ENCODE assay signal across 9 cellular contexts in the genomic region with DNA sequence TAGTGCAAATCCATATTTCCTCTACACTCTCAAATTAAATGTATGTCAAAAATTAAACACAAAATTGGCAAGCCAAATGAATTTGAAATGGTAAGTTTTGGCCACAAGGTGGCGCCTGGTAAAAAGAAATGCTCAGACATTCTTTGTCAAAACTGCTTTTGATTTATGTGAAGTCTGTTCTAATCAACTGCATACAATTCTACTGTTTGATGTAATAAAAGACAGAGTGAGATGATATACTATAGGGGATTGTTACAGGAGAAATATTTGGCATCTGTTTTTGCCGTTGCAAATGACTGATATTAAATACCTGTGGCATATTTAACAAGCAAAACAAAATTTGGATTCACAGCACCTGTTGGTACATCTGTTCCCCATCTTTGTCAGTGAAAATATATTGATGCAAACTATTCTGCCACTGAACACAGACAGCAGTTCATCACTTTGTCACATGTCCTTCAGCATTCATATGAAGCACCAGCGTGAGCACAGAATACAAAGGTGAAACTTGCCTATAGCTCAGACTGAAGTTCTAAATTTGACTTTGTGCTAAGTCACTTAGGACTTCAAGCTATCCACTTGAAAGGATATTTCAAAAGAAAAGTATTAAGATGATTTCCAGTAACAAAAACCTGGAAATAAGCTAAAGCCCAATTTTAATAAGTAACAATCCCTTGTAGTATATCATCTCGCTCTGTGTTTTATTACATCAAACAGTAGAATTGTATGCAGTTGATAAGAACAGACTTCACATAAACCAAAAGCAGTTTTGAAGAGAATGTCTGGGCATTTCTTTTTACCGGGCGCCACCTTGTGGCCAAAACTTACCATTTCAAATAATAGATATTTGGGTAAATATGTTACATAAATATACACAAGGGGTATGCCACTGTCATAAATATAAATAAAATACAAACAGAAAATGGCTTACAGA. TPM values are rescaled to one million over a fixed set of nuclear protein-coding genes. Genes with fewer than 3 reads are reported as not detected.
DNase-seq lines count a peak whose midpoint lies in the region; ATAC-seq, FAIRE-seq and TF ChIP-seq lines count a peak whose summit lies in the region.
"Had no signal": no experiment of that assay in that cellular context is flagged by ENCODE, and none has a peak within 500 bp of the region (broad histone marks: within the 10 kb centered on the region; RNA-seq: fewer than 3 reads in every experiment).

No MANE protein-coding gene starts in this region.

- peaks cover 1% of the 10 kb centered on the region for H3K27me3 Mint-ChIP-seq in activated T-helper 1 cell treated with anti-CD3 and anti-CD28 coated beads, Interleukin-12 subunit alpha, Interleukin-12 subunit beta, Interleukin-2, Interleukin-4 antibody, amounts not matched to agents 30 ng/mL and 10 ng/mL and 1 ng/mL, durations not matched to agents 14 hours and 24 hours and 36 hours (ENCODE audit: insufficient read depth)
- H3K27me3 Mint-ChIP-seq: stimulated activated naive CD8-positive, alpha-beta T cell treated with anti-CD3 and anti-CD28 coated beads, Interleukin-15, Interleukin-2, amounts not matched to agents 100 ng/mL and 50 ng/mL, for 24 hours had no signal

- intact Hi-C loops in activated T-helper 1 cell treated with anti-CD3 and anti-CD28 coated beads, Interleukin-12 subunit alpha, Interleukin-12 subunit beta, Interleukin-2, Interleukin-4 antibody, amounts not matched to agents 30 ng/mL and 10 ng/mL and 1 ng/mL, durations not matched to agents 14 hours and 24 hours and 36 hours (cut with micrococcal nuclease): loop anchor here (1.0 kb wide), 4 partner anchors 187 to 347 kb away; no protein-coding TSS in a partner anchor
- intact Hi-C loops in pancreas (cut with DNase I): no loop called here

- H3K36me3 Mint-ChIP-seq in activated T-helper 1 cell treated with anti-CD3 and anti-CD28 coated beads, Interleukin-12 subunit alpha, Interleukin-12 subunit beta, Interleukin-2, Interleukin-4 antibody, amounts not matched to agents 30 ng/mL and 10 ng/mL and 1 ng/mL, durations not matched to agents 14 hours and 24 hours and 36 hours (ENCODE audit: low read depth): peaks cover 1% of the 10 kb centered on the region

- no peak overlapping the region for H3K4me3 Mint-ChIP-seq in activated T-helper 1 cell treated with anti-CD3 and anti-CD28 coated beads, Interleukin-12 subunit alpha, Interleukin-12 subunit beta, Interleukin-2, Interleukin-4 antibody, amounts not matched to agents 30 ng/mL and 10 ng/mL and 1 ng/mL, durations not matched to agents 14 hours and 24 hours and 36 hours
- H3K4me3 Mint-ChIP-seq: stimulated activated naive CD8-positive, alpha-beta T cell treated with anti-CD3 and anti-CD28 coated beads, Interleukin-15, Interleukin-2, amounts not matched to agents 100 ng/mL and 50 ng/mL, for 24 hours had no signal

- H3K27ac Mint-ChIP-seq in activated T-helper 1 cell treated with anti-CD3 and anti-CD28 coated beads, Interleukin-12 subunit alpha, Interleukin-12 subunit beta, Interleukin-2, Interleukin-4 antibody, amounts not matched to agents 30 ng/mL and 10 ng/mL and 1 ng/mL, durations not matched to agents 14 hours and 24 hours and 36 hours: no peak overlapping the region
- H3K27ac Mint-ChIP-seq: stimulated activated naive CD8-positive, alpha-beta T cell treated with anti-CD3 and anti-CD28 coated beads, Interleukin-15, Interleukin-2, amounts not matched to agents 100 ng/mL and 50 ng/mL, for 24 hours had no signal

- 3 to 5% methylated on average over 6 of the region's 6 CpGs for WGBS in pancreas, 2 donors
- WGBS in upper lobe of left lung, 2 donors: 10 to 13% methylated on average over 6 of the region's 6 CpGs

- no peaks in the 10 kb centered on the region; the same call in none of the 2 replicates for H3K36me3 ChIP-seq in BJ (ENCODE audit: control insufficient read depth, insufficient read depth, low read length)
- H3K36me3 ChIP-seq in Peyer's patch: peaks cover 0 to 34% (median 0%) of the 10 kb centered on the region in 3 donors
- H3K36me3 ChIP-seq in pancreas: no peaks in the 10 kb centered on the region
- H3K36me3 ChIP-seq in upper lobe of left lung: peaks cover 0 to 13% (median 5%) of the 10 kb centered on the region in 4 donors

- ATAC-seq in pancreas (peak; percentile 49 to 75 (median 67)), upper lobe of left lung (ENCODE audit: low FRiP score in 2 of 2) (peak in 1 of 2 donors; percentile 73), HG02870 (IDR thresholded peaks at IDR 0.05; ENCODE audit: unreplicated experiment) (no peak)

- TF ChIP-seq POLR2A in Peyer's patch (IDR thresholded peaks at IDR 0.05) (no peak), upper lobe of left lung (IDR thresholded peaks at IDR 0.05) (no peak)

- TF ChIP-seq EP300 in upper lobe of left lung (IDR thresholded peaks at IDR 0.05): no peak

- H3K4me1 Mint-ChIP-seq in activated T-helper 1 cell treated with anti-CD3 and anti-CD28 coated beads, Interleukin-12 subunit alpha, Interleukin-12 subunit beta, Interleukin-2, Interleukin-4 antibody, amounts not matched to agents 30 ng/mL and 10 ng/mL and 1 ng/mL, durations not matched to agents 14 hours and 24 hours and 36 hours (ENCODE audit: low read depth): peaks cover 17% of the 10 kb centered on the region

- peak; percentile 69 for TF ChIP-seq CTCF in BJ (IDR thresholded peaks at IDR 0.05; ENCODE audit: insufficient read depth, low read depth, low read length)
- peak; percentile 67 to 90 (median 78) for TF ChIP-seq CTCF in Peyer's patch (IDR thresholded peaks at IDR 0.05)
- TF ChIP-seq CTCF in pancreas (IDR thresholded peaks at IDR 0.05): peak; percentile 67 to 68 (median 68)
- TF ChIP-seq CTCF in upper lobe of left lung (IDR thresholded peaks at IDR 0.05): peak; percentile 43 to 77 (median 67)

- POLR2A ChIA-PET in BJ (lab: Charles Lee): no interaction called here

- CTCF ChIA-PET in BJ (lab: Yijun Ruan, JAX): interaction anchor here (0.7 to 3.4 kb wide), 33 partner anchors 11 to 381 kb away, joined by 3 to 45 read pairs (median 5); a partner anchor contains a TSS

- H3K9me3 Mint-ChIP-seq in activated T-helper 1 cell treated with anti-CD3 and anti-CD28 coated beads, Interleukin-12 subunit alpha, Interleukin-12 subunit beta, Interleukin-2, Interleukin-4 antibody, amounts not matched to agents 30 ng/mL and 10 ng/mL and 1 ng/mL, durations not matched to agents 14 hours and 24 hours and 36 hours: no peaks in the 10 kb centered on the region
- H3K9me3 Mint-ChIP-seq: stimulated activated naive CD8-positive, alpha-beta T cell treated with anti-CD3 and anti-CD28 coated beads, Interleukin-15, Interleukin-2, amounts not matched to agents 100 ng/mL and 50 ng/mL, for 24 hours had no signal

- H3K9me3 ChIP-seq in Peyer's patch (no peaks in the 10 kb centered on the region), pancreas (no peaks in the 10 kb centered on the region), upper lobe of left lung (no peaks in the 10 kb centered on the region)

- H3K4me1 ChIP-seq in Peyer's patch: peaks cover 0 to 7% (median 0%) of the 10 kb centered on the region in 4 donors
- peaks cover 0 to 13% (median 10%) of the 10 kb centered on the region in 3 donors for H3K4me1 ChIP-seq in pancreas
- peaks cover 9 to 15% (median 11%) of the 10 kb centered on the region in 4 donors for H3K4me1 ChIP-seq in upper lobe of left lung

- H3K27me3 ChIP-seq in BJ (ENCODE audit: control insufficient read depth, insufficient read depth, low read length) (no peaks in the 10 kb centered on the region), Peyer's patch (no peaks in the 10 kb centered on the region), pancreas (no peaks in the 10 kb centered on the region), upper lobe of left lung (no peaks in the 10 kb centered on the region)

- H3K4me3 ChIP-seq in BJ (ENCODE audit: low read depth, low read length): no peak overlapping the region
- H3K4me3 ChIP-seq in Peyer's patch: no peak overlapping the region
- no peak overlapping the region for H3K4me3 ChIP-seq in pancreas
- H3K4me3 ChIP-seq in upper lobe of left lung: no peak overlapping the region

- H3K27ac ChIP-seq in Peyer's patch (peak overlapping the region in 2 of 4 donors; percentile 12 to 32), pancreas (peak overlapping the region in 1 of 4 donors; percentile 20), upper lobe of left lung (peak overlapping the region in 3 of 4 donors; percentile 18 to 42 (median 21))

- FAIRE-seq in pancreas (lab: Jason Lieb, UNC): peak; percentile 96

- no peak for DNase-seq in BJ (ENCODE audit: low read depth)
- DNase-seq in HK-2 (ENCODE audit: unreplicated experiment): peak; percentile 38
- DNase-seq in Peyer's patch: peak in 2 of 3 donors; percentile 56 to 84
- peak; percentile 22 for DNase-seq in activated T-helper 1 cell treated with anti-CD3 and anti-CD28 coated beads, Interleukin-12 subunit alpha, Interleukin-12 subunit beta, Interleukin-2, Interleukin-4 antibody, amounts not matched to agents 30 ng/mL and 10 ng/mL and 1 ng/mL, durations not matched to agents 14 hours and 24 hours and 36 hours (ENCODE audit: low spot score)
- peak; percentile 36 for DNase-seq in fibroblast of the conjunctiva (ENCODE audit: low read depth)
- peak in 4 of 6 donors; percentile 31 to 65 (median 42) for DNase-seq in pancreas
- DNase-seq in upper lobe of left lung: peak in 1 of 2 donors; percentile 46

RNA-seq across cellular contexts. Expression of a gene that starts 10.2 kb away (rescaled TPM):
- 0.53 and 0.86 TPM in 2 replicates for polyA plus RNA-seq in BJ (2011; rRNA removed)
- polyA minus RNA-seq in BJ (2011; rRNA and poly(A)+ RNA removed): 0.71 and 1.1 TPM in 2 replicates
- 1 to 10 TPM in 2 of 4 donors, under 1 TPM in 1, not detected in 1; 0.70 to 9.9 (median 3.1) TPM for total RNA-seq in Peyer's patch
- not detected in 2 replicates for total RNA-seq in activated T-helper 1 cell treated with anti-CD3 and anti-CD28 coated beads, Interleukin-12 subunit alpha, Interleukin-12 subunit beta, Interleukin-2, Interleukin-4 antibody, amounts not matched to agents 30 ng/mL and 10 ng/mL and 1 ng/mL, durations not matched to agents 14 hours and 24 hours and 36 hours
- 1 to 10 TPM in 1 of 6 donors, under 1 TPM in 4, not detected in 1; 0.32 to 1.9 (median 0.46) TPM for total RNA-seq in pancreas
- under 1 TPM; 0.49 to 0.92 TPM for polyA plus RNA-seq in pancreas
- total RNA-seq in upper lobe of left lung: 10 to 100 TPM in 2 of 6 donors, 1 to 10 TPM in 4; 3.4 to 12.0 (median 6.8) TPM

RNA-seq across cellular contexts. Expression of a gene that starts 34.3 kb away (rescaled TPM):
- polyA plus RNA-seq in BJ (2011; rRNA removed) (80.3 and 145 TPM in 2 replicates), pancreas (10 to 100 TPM in 1 of 2 donors, 1 to 10 TPM in 1; 4.7 to 18.1 TPM)
- polyA minus RNA-seq in BJ (2011; rRNA and poly(A)+ RNA removed): 28.7 and 36.3 TPM in 2 replicates
- total RNA-seq in Peyer's patch (100 to 1,000 TPM in 2 of 4 donors, 10 to 100 TPM in 2; 30.5 to 349 (median 116) TPM), pancreas (10 to 100 TPM; 11.7 to 52.6 (median 17.6) TPM), upper lobe of left lung (100 to 1,000 TPM in 2 of 6 donors, 10 to 100 TPM in 4; 28.5 to 129 (median 70.6) TPM)
- 5.3 and 6.2 TPM in 2 replicates for total RNA-seq in activated T-helper 1 cell treated with anti-CD3 and anti-CD28 coated beads, Interleukin-12 subunit alpha, Interleukin-12 subunit beta, Interleukin-2, Interleukin-4 antibody, amounts not matched to agents 30 ng/mL and 10 ng/mL and 1 ng/mL, durations not matched to agents 14 hours and 24 hours and 36 hours
